ENCODE assay signal across 23 cellular contexts in the genomic region with DNA sequence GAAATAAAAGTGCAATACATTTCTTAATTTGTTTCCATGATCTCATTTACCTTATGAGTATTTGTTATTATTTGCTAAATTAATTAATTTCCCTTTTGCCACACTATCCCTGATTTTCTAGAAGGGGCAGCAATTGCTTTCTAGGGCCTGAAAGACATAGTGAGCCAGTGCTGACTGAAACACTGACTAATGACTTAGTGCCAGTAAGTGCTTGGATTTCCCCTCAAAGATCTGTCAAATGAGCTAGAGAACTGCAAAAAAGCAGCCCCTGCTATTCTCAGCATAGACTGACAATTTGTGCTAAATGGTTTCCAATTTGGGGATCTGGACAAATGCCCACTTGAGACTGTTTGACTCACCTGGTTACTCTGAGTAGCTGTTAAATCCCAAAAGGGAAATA. TPM values are rescaled to one million over a fixed set of nuclear protein-coding genes. Genes with fewer than 3 reads are reported as not detected.
"Had no signal": no experiment of that assay in that cellular context is flagged by ENCODE, and none has a peak within 500 bp of the region (broad histone marks: within the 10 kb centered on the region; RNA-seq: fewer than 3 reads in every experiment).

No MANE protein-coding gene starts in this region.

- H3K27me3 ChIP-seq: brain microvascular endothelial cell, hepatocyte, neutrophil, ovary, right atrium auricular region had no signal

- H3K4me3 ChIP-seq: hepatocyte, ovary, psoas muscle, right atrium auricular region had no signal

- DNase-seq: activated CD4-positive, alpha-beta T cell treated with anti-CD3 and anti-CD28 coated beads for 1 hour; activated CD4-positive, alpha-beta T cell treated with anti-CD3 and anti-CD28 coated beads, Interleukin-2, amount 50 U/mL, for 1 hour; activated CD8-positive, alpha-beta T cell treated with anti-CD3 and anti-CD28 coated beads, Interleukin-2, amount 10 ng/mL, durations not matched to agents 7 days and 5 days; activated gamma-delta T cell; activated naive CD4-positive, alpha-beta T cell treated with anti-CD3 and anti-CD28 coated beads, Interleukin-2, amount 50 U/mL, for 16 hours; activated naive CD8-positive, alpha-beta T cell treated with anti-CD3 and anti-CD28 coated beads, Interleukin-2, amount 50 U/mL, for 24 hours; brain microvascular endothelial cell; effector CD4-positive, alpha-beta T cell; foreskin melanocyte; glutamatergic neuron; left ventricle myocardium superior; ovary; psoas muscle; stimulated activated CD4-positive, alpha-beta T cell treated with anti-CD3 and anti-CD28 coated beads, Interleukin-12 subunit alpha, Interleukin-12 subunit beta, amount 100 ng/mL, for 4 hours; stimulated activated CD4-positive, alpha-beta T cell treated with anti-CD3 and anti-CD28 coated beads, Interleukin-4, amount 100 ng/mL, for 4 hours; stimulated activated naive CD8-positive, alpha-beta T cell treated with anti-CD3 and anti-CD28 coated beads, Interleukin-15, Interleukin-2, amounts not matched to agents 100 U/mL and 50 U/mL, for 24 hours; T-helper 9 cell had no signal

- ATAC-seq: activated CD8-positive, alpha-beta T cell treated with anti-CD3 and anti-CD28 coated beads, Interleukin-2, amount 10 ng/mL, durations not matched to agents 7 days and 5 days; activated naive CD8-positive, alpha-beta T cell treated with anti-CD3 and anti-CD28 coated beads, Interleukin-2, amount 50 U/mL, for 24 hours; left ventricle myocardium superior; psoas muscle; stimulated activated naive CD8-positive, alpha-beta T cell treated with anti-CD3 and anti-CD28 coated beads, Interleukin-15, Interleukin-2, amounts not matched to agents 100 U/mL and 50 U/mL, for 24 hours had no signal

- H3K27ac ChIP-seq: brain microvascular endothelial cell, hepatocyte, neutrophil, ovary, psoas muscle, right atrium auricular region had no signal

RNA-seq across cellular contexts. Expression of a gene that starts 35.6 kb away (rescaled TPM):
- total RNA-seq: activated CD8-positive, alpha-beta T cell treated with anti-CD3 and anti-CD28 coated beads, Interleukin-2, amount 10 ng/mL, durations not matched to agents 7 days and 5 days; activated T-helper 1 cell treated with anti-CD3 and anti-CD28 coated beads, Interleukin-12 subunit alpha, Interleukin-12 subunit beta, Interleukin-2, Interleukin-4 antibody, amounts not matched to agents 30 ng/mL and 10 ng/mL and 1 ng/mL, durations not matched to agents 14 hours and 24 hours and 36 hours; epithelial cell of proximal tubule; T-helper 1 cell treated with Interleukin-12 subunit alpha and Interleukin-12 subunit beta and Interleukin-4 antibody, amounts not matched to agents 30 ng/mL and 1 ng/mL, for 36 hours had no signal
